Comparison of ENCODE assay signal across 1 cellular context in the genomic region with DNA sequence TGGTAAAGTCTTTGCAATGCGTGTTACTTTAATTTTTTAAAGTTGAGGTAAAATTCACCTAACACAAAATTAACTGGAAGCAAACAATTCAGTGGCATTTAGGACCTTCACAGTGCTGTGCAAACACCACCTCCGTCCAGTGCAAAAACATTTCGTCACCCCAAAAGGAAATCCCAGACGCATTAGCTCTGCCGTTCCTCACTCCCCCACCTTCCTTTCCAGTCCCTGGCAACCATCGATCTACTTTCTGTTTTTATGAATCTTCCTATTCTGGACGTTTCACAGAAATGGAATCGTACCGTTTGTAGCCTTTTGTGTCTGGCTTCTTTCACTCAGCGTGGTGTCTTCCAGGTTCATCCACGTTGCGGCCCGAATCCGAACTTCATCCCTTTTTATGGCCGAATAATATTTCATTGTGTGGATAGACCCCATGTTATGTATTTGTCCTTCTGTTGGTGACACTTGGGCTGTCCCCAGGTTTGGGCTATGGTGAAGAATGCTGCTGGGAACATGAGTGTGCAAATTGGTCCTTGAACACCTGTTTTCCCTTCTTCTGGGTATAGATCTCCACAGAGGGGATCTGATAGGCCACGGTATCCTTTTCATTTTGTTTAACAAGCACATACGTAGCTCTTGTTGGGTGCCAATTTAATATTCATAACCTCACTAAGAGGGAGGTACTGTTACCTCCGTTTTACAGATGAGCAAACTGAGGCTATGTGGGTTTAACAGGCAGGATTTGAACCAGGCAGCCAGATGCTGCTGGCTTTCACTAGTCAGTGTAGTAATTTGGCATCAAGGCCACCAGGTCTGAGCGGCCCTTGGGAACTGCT.
TF ChIP-seq lines count a peak whose summit lies in the region.

No MANE protein-coding gene starts in this region.

TF ChIP-seq in K562, 482 proteins besides CTCF, POLR2A, EP300 and RAD21:
- TF ChIP-seq ZNF165 (CRISPR knock-in tag; IDR thresholded peaks at IDR 0.05; ENCODE audit: borderline replicate concordance) (0 out of 2 replicates have a peak, but pooled peaks have one; percentile 30), RBM25 (IDR thresholded peaks at IDR 0.05; ENCODE audit: low read depth, low read length, severe bottlenecking) (peak; percentile 78), ARNT (IDR thresholded peaks at IDR 0.05) (0 out of 4 replicates have a peak, but pooled peaks of 1 of the 2 experiments have one; percentile 18), KAT2B (IDR thresholded peaks at IDR 0.05; ENCODE audit: low read depth, low read length) (no peak), CBX2 (IDR thresholded peaks at IDR 0.05; ENCODE audit: insufficient read depth, low read length, poor library complexity, severe bottlenecking) (no peak), TOE1 (IDR thresholded peaks at IDR 0.05; ENCODE audit: borderline replicate concordance) (no peak), TOE1 (CRISPR knock-in tag; IDR thresholded peaks at IDR 0.05; ENCODE audit: borderline replicate concordance, low read depth) (no peak), CHD4 (IDR thresholded peaks at IDR 0.05; ENCODE audit: insufficient read depth, insufficient replicate concordance, low read depth, low read length, poor library complexity, severe bottlenecking) (peak; percentile 76), MCM3 (IDR thresholded peaks at IDR 0.05) (no peak), ZKSCAN1 (IDR thresholded peaks at IDR 0.05; ENCODE audit: low read depth, low read length) (0 out of 2 replicates have a peak, but pooled peaks have one; percentile 21), FOSL1 (tag; conservative IDR thresholded peaks at IDR 0.05) (no peak), BRD4 (IDR thresholded peaks at IDR 0.05) (0 out of 2 replicates have a peak, but pooled peaks have one; percentile 43), JUN (IDR thresholded peaks at IDR 0.05; ENCODE audit: borderline replicate concordance, low read depth, low read length) (no peak), JUN (CRISPR knock-in tag; IDR thresholded peaks at IDR 0.05; ENCODE audit: borderline replicate concordance) (no peak), ZNF12 (CRISPR knock-in tag; IDR thresholded peaks at IDR 0.05) (0 out of 2 replicates have a peak, but pooled peaks have one; percentile 13), HDGF (IDR thresholded peaks at IDR 0.05) (0 out of 2 replicates have a peak, but pooled peaks have one; percentile 84), ETV6 (IDR thresholded peaks at IDR 0.05; ENCODE audit: borderline replicate concordance in 1 of 2, low read depth in 2 of 2, low read length in 1 of 2) (no peak), ETV6 (CRISPR knock-in tag; IDR thresholded peaks at IDR 0.05; ENCODE audit: borderline replicate concordance) (peak; percentile 16; the same call in 1 of the 2 replicates), THRAP3 (IDR thresholded peaks at IDR 0.05; ENCODE audit: borderline replicate concordance) (0 out of 2 replicates have a peak, but pooled peaks have one; percentile 54), NCOA1 (IDR thresholded peaks at IDR 0.05; ENCODE audit: low read depth) (no peak), PHB (CRISPR knock-in tag; IDR thresholded peaks at IDR 0.05) (0 out of 2 replicates have a peak, but pooled peaks have one; percentile 30), ETV1 (tag; conservative IDR thresholded peaks at IDR 0.05; ENCODE audit: low read depth) (peak; percentile 20; the same call in 1 of the 2 replicates), TAF7 (tag; IDR thresholded peaks at IDR 0.05) (0 out of 2 replicates have a peak, but pooled peaks have one; percentile 32), MTA1 (IDR thresholded peaks at IDR 0.05; ENCODE audit: borderline replicate concordance) (0 out of 2 replicates have a peak, but pooled peaks have one; percentile 45), KDM5B (IDR thresholded peaks at IDR 0.05; ENCODE audit: insufficient replicate concordance, low read depth, low read length) (peak; percentile 5), BCOR (IDR thresholded peaks at IDR 0.05) (peak; percentile 44), HDAC6 (IDR thresholded peaks at IDR 0.05; ENCODE audit: low read depth, low read length) (no peak), ZNF146 (CRISPR knock-in tag; IDR thresholded peaks at IDR 0.05; ENCODE audit: unreplicated experiment) (peak; percentile 47), RBM39 (optimal IDR thresholded peaks at IDR 0.05; ENCODE audit: low read depth, low read length) (peak; percentile 24)
- TF ChIP-seq, protein P1, sequence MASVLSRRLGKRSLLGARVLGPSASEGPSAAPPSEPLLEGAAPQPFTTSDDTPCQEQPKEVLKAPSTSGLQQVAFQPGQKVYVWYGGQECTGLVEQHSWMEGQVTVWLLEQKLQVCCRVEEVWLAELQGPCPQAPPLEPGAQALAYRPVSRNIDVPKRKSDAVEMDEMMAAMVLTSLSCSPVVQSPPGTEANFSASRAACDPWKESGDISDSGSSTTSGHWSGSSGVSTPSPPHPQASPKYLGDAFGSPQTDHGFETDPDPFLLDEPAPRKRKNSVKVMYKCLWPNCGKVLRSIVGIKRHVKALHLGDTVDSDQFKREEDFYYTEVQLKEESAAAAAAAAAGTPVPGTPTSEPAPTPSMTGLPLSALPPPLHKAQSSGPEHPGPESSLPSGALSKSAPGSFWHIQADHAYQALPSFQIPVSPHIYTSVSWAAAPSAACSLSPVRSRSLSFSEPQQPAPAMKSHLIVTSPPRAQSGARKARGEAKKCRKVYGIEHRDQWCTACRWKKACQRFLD (CRISPR knock-in tag; IDR thresholded peaks at IDR 0.05), result 0 out of 2 replicates have a peak, but pooled peaks have one; percentile 24
- TF ChIP-seq, protein P2, sequence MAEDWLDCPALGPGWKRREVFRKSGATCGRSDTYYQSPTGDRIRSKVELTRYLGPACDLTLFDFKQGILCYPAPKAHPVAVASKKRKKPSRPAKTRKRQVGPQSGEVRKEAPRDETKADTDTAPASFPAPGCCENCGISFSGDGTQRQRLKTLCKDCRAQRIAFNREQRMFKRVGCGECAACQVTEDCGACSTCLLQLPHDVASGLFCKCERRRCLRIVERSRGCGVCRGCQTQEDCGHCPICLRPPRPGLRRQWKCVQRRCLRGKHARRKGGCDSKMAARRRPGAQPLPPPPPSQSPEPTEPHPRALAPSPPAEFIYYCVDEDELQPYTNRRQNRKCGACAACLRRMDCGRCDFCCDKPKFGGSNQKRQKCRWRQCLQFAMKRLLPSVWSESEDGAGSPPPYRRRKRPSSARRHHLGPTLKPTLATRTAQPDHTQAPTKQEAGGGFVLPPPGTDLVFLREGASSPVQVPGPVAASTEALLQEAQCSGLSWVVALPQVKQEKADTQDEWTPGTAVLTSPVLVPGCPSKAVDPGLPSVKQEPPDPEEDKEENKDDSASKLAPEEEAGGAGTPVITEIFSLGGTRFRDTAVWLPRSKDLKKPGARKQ (CRISPR knock-in tag; IDR thresholded peaks at IDR 0.05), result 0 out of 2 replicates have a peak, but pooled peaks have one; percentile 58
- TF ChIP-seq, protein P3, sequence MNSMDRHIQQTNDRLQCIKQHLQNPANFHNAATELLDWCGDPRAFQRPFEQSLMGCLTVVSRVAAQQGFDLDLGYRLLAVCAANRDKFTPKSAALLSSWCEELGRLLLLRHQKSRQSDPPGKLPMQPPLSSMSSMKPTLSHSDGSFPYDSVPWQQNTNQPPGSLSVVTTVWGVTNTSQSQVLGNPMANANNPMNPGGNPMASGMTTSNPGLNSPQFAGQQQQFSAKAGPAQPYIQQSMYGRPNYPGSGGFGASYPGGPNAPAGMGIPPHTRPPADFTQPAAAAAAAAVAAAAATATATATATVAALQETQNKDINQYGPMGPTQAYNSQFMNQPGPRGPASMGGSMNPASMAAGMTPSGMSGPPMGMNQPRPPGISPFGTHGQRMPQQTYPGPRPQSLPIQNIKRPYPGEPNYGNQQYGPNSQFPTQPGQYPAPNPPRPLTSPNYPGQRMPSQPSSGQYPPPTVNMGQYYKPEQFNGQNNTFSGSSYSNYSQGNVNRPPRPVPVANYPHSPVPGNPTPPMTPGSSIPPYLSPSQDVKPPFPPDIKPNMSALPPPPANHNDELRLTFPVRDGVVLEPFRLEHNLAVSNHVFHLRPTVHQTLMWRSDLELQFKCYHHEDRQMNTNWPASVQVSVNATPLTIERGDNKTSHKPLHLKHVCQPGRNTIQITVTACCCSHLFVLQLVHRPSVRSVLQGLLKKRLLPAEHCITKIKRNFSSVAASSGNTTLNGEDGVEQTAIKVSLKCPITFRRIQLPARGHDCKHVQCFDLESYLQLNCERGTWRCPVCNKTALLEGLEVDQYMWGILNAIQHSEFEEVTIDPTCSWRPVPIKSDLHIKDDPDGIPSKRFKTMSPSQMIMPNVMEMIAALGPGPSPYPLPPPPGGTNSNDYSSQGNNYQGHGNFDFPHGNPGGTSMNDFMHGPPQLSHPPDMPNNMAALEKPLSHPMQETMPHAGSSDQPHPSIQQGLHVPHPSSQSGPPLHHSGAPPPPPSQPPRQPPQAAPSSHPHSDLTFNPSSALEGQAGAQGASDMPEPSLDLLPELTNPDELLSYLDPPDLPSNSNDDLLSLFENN (IDR thresholded peaks at IDR 0.05; ENCODE audit: low read depth in 2 of 2, low read length in 2 of 2), result no peak
- TF ChIP-seq, protein P4, sequence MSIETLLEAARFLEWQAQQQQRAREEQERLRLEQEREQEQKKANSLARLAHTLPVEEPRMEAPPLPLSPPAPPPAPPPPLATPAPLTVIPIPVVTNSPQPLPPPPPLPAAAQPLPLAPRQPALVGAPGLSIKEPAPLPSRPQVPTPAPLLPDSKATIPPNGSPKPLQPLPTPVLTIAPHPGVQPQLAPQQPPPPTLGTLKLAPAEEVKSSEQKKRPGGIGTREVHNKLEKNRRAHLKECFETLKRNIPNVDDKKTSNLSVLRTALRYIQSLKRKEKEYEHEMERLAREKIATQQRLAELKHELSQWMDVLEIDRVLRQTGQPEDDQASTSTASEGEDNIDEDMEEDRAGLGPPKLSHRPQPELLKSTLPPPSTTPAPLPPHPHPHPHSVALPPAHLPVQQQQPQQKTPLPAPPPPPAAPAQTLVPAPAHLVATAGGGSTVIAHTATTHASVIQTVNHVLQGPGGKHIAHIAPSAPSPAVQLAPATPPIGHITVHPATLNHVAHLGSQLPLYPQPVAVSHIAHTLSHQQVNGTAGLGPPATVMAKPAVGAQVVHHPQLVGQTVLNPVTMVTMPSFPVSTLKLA (conservative IDR thresholded peaks at IDR 0.05), result no peak
- TF ChIP-seq, protein P5, sequence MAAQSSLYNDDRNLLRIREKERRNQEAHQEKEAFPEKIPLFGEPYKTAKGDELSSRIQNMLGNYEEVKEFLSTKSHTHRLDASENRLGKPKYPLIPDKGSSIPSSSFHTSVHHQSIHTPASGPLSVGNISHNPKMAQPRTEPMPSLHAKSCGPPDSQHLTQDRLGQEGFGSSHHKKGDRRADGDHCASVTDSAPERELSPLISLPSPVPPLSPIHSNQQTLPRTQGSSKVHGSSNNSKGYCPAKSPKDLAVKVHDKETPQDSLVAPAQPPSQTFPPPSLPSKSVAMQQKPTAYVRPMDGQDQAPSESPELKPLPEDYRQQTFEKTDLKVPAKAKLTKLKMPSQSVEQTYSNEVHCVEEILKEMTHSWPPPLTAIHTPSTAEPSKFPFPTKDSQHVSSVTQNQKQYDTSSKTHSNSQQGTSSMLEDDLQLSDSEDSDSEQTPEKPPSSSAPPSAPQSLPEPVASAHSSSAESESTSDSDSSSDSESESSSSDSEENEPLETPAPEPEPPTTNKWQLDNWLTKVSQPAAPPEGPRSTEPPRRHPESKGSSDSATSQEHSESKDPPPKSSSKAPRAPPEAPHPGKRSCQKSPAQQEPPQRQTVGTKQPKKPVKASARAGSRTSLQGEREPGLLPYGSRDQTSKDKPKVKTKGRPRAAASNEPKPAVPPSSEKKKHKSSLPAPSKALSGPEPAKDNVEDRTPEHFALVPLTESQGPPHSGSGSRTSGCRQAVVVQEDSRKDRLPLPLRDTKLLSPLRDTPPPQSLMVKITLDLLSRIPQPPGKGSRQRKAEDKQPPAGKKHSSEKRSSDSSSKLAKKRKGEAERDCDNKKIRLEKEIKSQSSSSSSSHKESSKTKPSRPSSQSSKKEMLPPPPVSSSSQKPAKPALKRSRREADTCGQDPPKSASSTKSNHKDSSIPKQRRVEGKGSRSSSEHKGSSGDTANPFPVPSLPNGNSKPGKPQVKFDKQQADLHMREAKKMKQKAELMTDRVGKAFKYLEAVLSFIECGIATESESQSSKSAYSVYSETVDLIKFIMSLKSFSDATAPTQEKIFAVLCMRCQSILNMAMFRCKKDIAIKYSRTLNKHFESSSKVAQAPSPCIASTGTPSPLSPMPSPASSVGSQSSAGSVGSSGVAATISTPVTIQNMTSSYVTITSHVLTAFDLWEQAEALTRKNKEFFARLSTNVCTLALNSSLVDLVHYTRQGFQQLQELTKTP (IDR thresholded peaks at IDR 0.05; ENCODE audit: low read depth in 1 of 2, partially characterized antibody in 2 of 2), result no peak
